Comparison of ENCODE assay signal across 8 cellular contexts in genomic region chr18:50281972-50282520, GRCh38. TPM values are rescaled to one million over a fixed set of nuclear protein-coding genes. Genes with fewer than 3 reads are reported as not detected.
A peak's percentile ranks its signal among the peaks of the same experiment; 100 is the strongest.
DNase-seq lines count a peak whose midpoint lies in the region; ATAC-seq, FAIRE-seq and TF ChIP-seq lines count a peak whose summit lies in the region.

No MANE protein-coding gene starts in this region.

- no peaks in the 10 kb centered on the region for H3K9me1 ChIP-seq in endothelial cell of umbilical vein (replicated peaks; ENCODE audit: control insufficient read depth, extremely low read depth, insufficient read depth, low read length)

- H4K20me1 ChIP-seq in endothelial cell of umbilical vein (replicated peaks; ENCODE audit: control insufficient read depth, extremely low read depth, insufficient read depth, low read length) (no peaks in the 10 kb centered on the region), neural progenitor cell (ENCODE audit: low read depth) (peaks cover 8% of the 10 kb centered on the region)

- no peak for ATAC-seq in GM19455 (IDR thresholded peaks at IDR 0.05; ENCODE audit: unreplicated experiment)
- no peak for ATAC-seq in HG02884 (IDR thresholded peaks at IDR 0.05; ENCODE audit: unreplicated experiment)

- no peak for TF ChIP-seq CTCF in endothelial cell of umbilical vein (IDR thresholded peaks at IDR 0.05; ENCODE audit: extremely low read depth in 1 of 2, insufficient read depth in 1 of 2, low read depth in 1 of 2, low read length in 2 of 2)
- no peak for TF ChIP-seq CTCF in neural progenitor cell (IDR thresholded peaks at IDR 0.05)

- CTCF ChIA-PET in CD4-positive, alpha-beta memory T cell (lab: Charles Lee; ENCODE audit: partially characterized antibody): interaction anchor here (0.6 to 2.3 kb wide), 8 partner anchors 8 to 75 kb away, joined by 3 to 19 read pairs (median 6); partner anchors contain the start of gene CFAP53
- CTCF ChIA-PET in endothelial cell of umbilical vein (lab: Charles Lee): interaction anchor here (0.6 to 2.7 kb wide), 7 partner anchors 10 to 771 kb away, joined by 3 to 44 read pairs (median 4); partner anchors contain the start of gene CFAP53

- H3K4me3 Mint-ChIP-seq in CD4-positive, alpha-beta memory T cell: peak overlapping the region; percentile 96 to 99 (median 98)
- peak overlapping the region; percentile 96 for H3K4me3 Mint-ChIP-seq in neural progenitor cell

- POLR2A ChIA-PET in CD4-positive, alpha-beta memory T cell (lab: Charles Lee; ENCODE audit: partially characterized antibody): interaction anchor here (0.7 to 3.7 kb wide), 11 partner anchors 9 to 1342 kb away, joined by 3 to 68 read pairs (median 6); partner anchors contain the start of genes C18orf32, CFAP53, SKA1 and SMAD4
- POLR2A ChIA-PET in endothelial cell of umbilical vein (lab: Charles Lee): interaction anchor here (1.1 kb wide), 2 partner anchors 13 to 15 kb away, joined by 4 to 5 read pairs; no protein-coding TSS in a partner anchor

- peaks cover 31 to 73% of the 10 kb centered on the region in 2 donors for H3K36me3 Mint-ChIP-seq in CD4-positive, alpha-beta memory T cell
- H3K36me3 Mint-ChIP-seq in neural progenitor cell: peaks cover 28% of the 10 kb centered on the region

- no peaks in the 10 kb centered on the region for H3K27me3 ChIP-seq in CD4-positive, alpha-beta memory T cell (ENCODE audit: insufficient read depth, low read length)
- H3K27me3 ChIP-seq in NT2/D1 (ENCODE audit: insufficient read depth, insufficient read length) (no peaks in the 10 kb centered on the region), endothelial cell of umbilical vein (ENCODE audit: control insufficient read depth in 2 of 2, insufficient read depth in 2 of 2, low read length in 2 of 2) (no peaks in the 10 kb centered on the region), neural progenitor cell (no peaks in the 10 kb centered on the region)

- dilution Hi-C loops in endothelial cell of umbilical vein (cut with MboI; ENCODE audit: extremely low pct_ligation_motif_present, low sequenced_read_pairs): no loop called here

- intact Hi-C loops in CD4-positive, alpha-beta memory T cell (cut with micrococcal nuclease): loop anchor here (1.0 to 10.0 kb wide), 7 partner anchors 16 to 1337 kb away; partner anchors contain the start of genes CFAP53, ME2, RPL17 and SKA1
- intact Hi-C loops in endothelial cell of umbilical vein (cut with micrococcal nuclease): loop anchor here (1.0 to 5.0 kb wide), 4 partner anchors 14 to 915 kb away; partner anchors contain the start of genes MEX3C, RPL17 and SKA1

- peaks cover 37 to 66% (median 52%) of the 10 kb centered on the region in 4 donors for H3K4me1 Mint-ChIP-seq in CD4-positive, alpha-beta memory T cell
- H3K4me1 Mint-ChIP-seq in neural progenitor cell: peaks cover 27% of the 10 kb centered on the region

- H2AFZ ChIP-seq in endothelial cell of umbilical vein (ENCODE audit: low read depth, low read length) (peak overlapping the region; percentile 71), neural progenitor cell (replicated peaks) (peak overlapping the region; percentile 99)

- BruUV-seq in endothelial cell of umbilical vein (replicated peaks; lab: Mats Ljungman, UMichigan): no TSS peak

- peaks cover 0 to 2% (median 0%) of the 10 kb centered on the region in 8 donors for H3K9me3 Mint-ChIP-seq in CD4-positive, alpha-beta memory T cell
- H3K9me3 Mint-ChIP-seq in neural progenitor cell: no peaks in the 10 kb centered on the region

- peak overlapping the region; percentile 95 for H3K27ac ChIP-seq in CD4-positive, alpha-beta memory T cell (ENCODE audit: low read depth, low read length)
- H3K27ac ChIP-seq in endothelial cell of umbilical vein (ENCODE audit: insufficient read depth, low read depth, low read length) (peak overlapping the region; percentile 27), neural progenitor cell (peak overlapping the region; percentile 79)

- H3K27ac Mint-ChIP-seq in CD4-positive, alpha-beta memory T cell: peak overlapping the region in 6 of 7 donors; percentile 88 to 99 (median 98)
- no peak overlapping the region for H3K27ac Mint-ChIP-seq in neural progenitor cell

- H3K4me2 ChIP-seq in endothelial cell of umbilical vein (ENCODE audit: insufficient read depth, low read length) (peak overlapping the region; percentile 50), neural progenitor cell (peak overlapping the region; percentile 87)

- peak in 1 of 5 donors; percentile 58 for DNase-seq in CD4-positive, alpha-beta memory T cell
- DNase-seq in NT2/D1 (ENCODE audit: low read depth, low spot score): no peak
- no peak for DNase-seq in endothelial cell of umbilical vein (ENCODE audit: low read depth, low spot score)
- no peak for DNase-seq in neural progenitor cell (ENCODE audit: low spot score)
- no peak for DNase-seq in AML-193 (lab: John Stamatoyannopoulos, UW)
- DNase-seq in GM19238 (ENCODE audit: insufficient read length, low spot score): no peak

- H3K4me3 ChIP-seq in CD4-positive, alpha-beta memory T cell (ENCODE audit: low read length in 2 of 2): peak overlapping the region; percentile 45 to 97
- peak overlapping the region; percentile 97 for H3K4me3 ChIP-seq in NT2/D1 (ENCODE audit: insufficient read length, low read depth)
- H3K4me3 ChIP-seq in endothelial cell of umbilical vein (replicated peaks in 1 of 3; ENCODE audit: insufficient read depth in 1 of 3, low read depth in 1 of 3, low read length in 3 of 3): peak overlapping the region in 2 of 3 experiments; percentile 53 to 89
- peak overlapping the region; percentile 91 for H3K4me3 ChIP-seq in neural progenitor cell

- H3K9ac ChIP-seq in NT2/D1 (ENCODE audit: insufficient read length, low read depth): peak overlapping the region; percentile 95
- peak overlapping the region; percentile 42 for H3K9ac ChIP-seq in endothelial cell of umbilical vein (replicated peaks; ENCODE audit: extremely low read depth, insufficient read depth, low read length)
- no peak overlapping the region for H3K9ac ChIP-seq in neural progenitor cell

- H3K79me2 ChIP-seq in endothelial cell of umbilical vein (ENCODE audit: control insufficient read depth, insufficient read depth, low read length) (peaks cover 37% of the 10 kb centered on the region), neural progenitor cell (ENCODE audit: low read depth) (peaks cover 35% of the 10 kb centered on the region)

- no peaks in the 10 kb centered on the region for H3K9me3 ChIP-seq in CD4-positive, alpha-beta memory T cell (ENCODE audit: control insufficient read depth in 1 of 2, low read length in 2 of 2)
- H3K9me3 ChIP-seq in NT2/D1 (ENCODE audit: insufficient read depth, low read length) (no peaks in the 10 kb centered on the region), endothelial cell of umbilical vein (replicated peaks; ENCODE audit: control insufficient read depth, insufficient read depth, low read length) (no peaks in the 10 kb centered on the region), neural progenitor cell (ENCODE audit: low read depth) (no peaks in the 10 kb centered on the region)

- H3K27me3 Mint-ChIP-seq in CD4-positive, alpha-beta memory T cell: no peaks in the 10 kb centered on the region
- peaks cover 8% of the 10 kb centered on the region for H3K27me3 Mint-ChIP-seq in neural progenitor cell (ENCODE audit: insufficient read depth, low read depth)

- FAIRE-seq in endothelial cell of umbilical vein (lab: Jason Lieb, UNC): no peak

- H3F3A ChIP-seq in neural progenitor cell (ENCODE audit: low read depth): peaks cover 11% of the 10 kb centered on the region

- H3K36me3 ChIP-seq in CD4-positive, alpha-beta memory T cell (ENCODE audit: insufficient read depth, low read length): peaks cover 27% of the 10 kb centered on the region
- H3K36me3 ChIP-seq in NT2/D1 (ENCODE audit: insufficient read depth, insufficient read length, low read length) (peaks cover 64% of the 10 kb centered on the region), endothelial cell of umbilical vein (ENCODE audit: control insufficient read depth in 2 of 2, extremely low read depth in 1 of 2, insufficient read depth in 2 of 2, low read length in 2 of 2) (peaks cover under 1 to 26% of the 10 kb centered on the region in 2 experiments), neural progenitor cell (peaks cover 7% of the 10 kb centered on the region)

- TF ChIP-seq POLR2A in endothelial cell of umbilical vein (IDR thresholded peaks at IDR 0.05; ENCODE audit: low read depth, low read length): no peak

- peaks cover 43% of the 10 kb centered on the region for H3K4me1 ChIP-seq in CD4-positive, alpha-beta memory T cell (ENCODE audit: insufficient read depth, low read length)
- H3K4me1 ChIP-seq in NT2/D1 (ENCODE audit: insufficient read depth, insufficient read length) (peaks cover 6% of the 10 kb centered on the region), endothelial cell of umbilical vein (ENCODE audit: control insufficient read depth, extremely low read depth, insufficient read depth, low read length) (peaks cover 29% of the 10 kb centered on the region), neural progenitor cell (peaks cover 14% of the 10 kb centered on the region)

RNA-seq across cellular contexts. Expression of gene MBD1, which starts 0.7 kb away (rescaled TPM):
- total RNA-seq in CD4-positive, alpha-beta memory T cell: 100 to 1,000 TPM; 135 to 144 TPM
- 10 to 100 TPM; 24.5 to 39.2 TPM for polyA plus RNA-seq in CD4-positive, alpha-beta memory T cell
- total RNA-seq in endothelial cell of umbilical vein: 77.5 and 78.6 TPM in 2 replicates
- 57.2 and 61.1 TPM in 2 replicates for polyA plus RNA-seq in endothelial cell of umbilical vein
- 48.9 and 56.1 TPM in 2 replicates for polyA plus RNA-seq in endothelial cell of umbilical vein (2011; cell fraction: cytosol; rRNA removed)
- 239 and 274 TPM in 2 replicates for polyA plus RNA-seq in endothelial cell of umbilical vein (2011; cell fraction: nucleus; rRNA removed)
- 35.7 and 41.3 TPM in 2 replicates for polyA plus RNA-seq in endothelial cell of umbilical vein (2012)
- 51.8 and 55.2 TPM in 2 replicates for polyA minus RNA-seq in endothelial cell of umbilical vein
- polyA minus RNA-seq in endothelial cell of umbilical vein (2011; cell fraction: cytosol; rRNA and poly(A)+ RNA removed): 30.0 TPM
- 53.7 and 69.7 TPM in 2 replicates for polyA minus RNA-seq in endothelial cell of umbilical vein (2011; cell fraction: nucleus; rRNA and poly(A)+ RNA removed)
- total RNA-seq in neural progenitor cell (ENCODE audit: low replicate concordance): 32.7 and 58.8 TPM in 2 replicates

RNA-seq across cellular contexts. Expression of gene CXXC1, which starts 5.4 kb away (rescaled TPM):
- 100 to 1,000 TPM; 165 to 191 TPM for total RNA-seq in CD4-positive, alpha-beta memory T cell
- 10 to 100 TPM; 38.1 to 80.8 TPM for polyA plus RNA-seq in CD4-positive, alpha-beta memory T cell
- total RNA-seq in endothelial cell of umbilical vein (64.4 and 66.9 TPM in 2 replicates), neural progenitor cell (ENCODE audit: low replicate concordance) (35.0 and 52.9 TPM in 2 replicates)
- 128 and 153 TPM in 2 replicates for polyA plus RNA-seq in endothelial cell of umbilical vein
- 53.5 and 68.2 TPM in 2 replicates for polyA plus RNA-seq in endothelial cell of umbilical vein (2011; cell fraction: cytosol; rRNA removed)
- polyA plus RNA-seq in endothelial cell of umbilical vein (2011; cell fraction: nucleus; rRNA removed): 285 and 301 TPM in 2 replicates
- 36.6 and 36.7 TPM in 2 replicates for polyA plus RNA-seq in endothelial cell of umbilical vein (2012)
- polyA minus RNA-seq in endothelial cell of umbilical vein: 37.7 and 39.4 TPM in 2 replicates
- polyA minus RNA-seq in endothelial cell of umbilical vein (2011; cell fraction: cytosol; rRNA and poly(A)+ RNA removed): 25.9 TPM
- 26.5 and 44.5 TPM in 2 replicates for polyA minus RNA-seq in endothelial cell of umbilical vein (2011; cell fraction: nucleus; rRNA and poly(A)+ RNA removed)

RNA-seq across cellular contexts. Expression of gene CFAP53, which starts 15.8 kb away (rescaled TPM):
- 1 to 10 TPM; 1.4 to 1.6 TPM for total RNA-seq in CD4-positive, alpha-beta memory T cell
- polyA plus RNA-seq in CD4-positive, alpha-beta memory T cell: under 1 TPM; 0.10 to 0.13 TPM
- total RNA-seq in endothelial cell of umbilical vein (0.16 and 0.18 TPM in 2 replicates), neural progenitor cell (ENCODE audit: low replicate concordance) (0.36 and 0.74 TPM in 2 replicates)
- polyA plus RNA-seq in endothelial cell of umbilical vein: 0.10 and 0.12 TPM in 2 replicates
- polyA plus RNA-seq in endothelial cell of umbilical vein (2011; cell fraction: cytosol; rRNA removed): 0.06 and 0.10 TPM in 2 replicates
- polyA plus RNA-seq in endothelial cell of umbilical vein (2011; cell fraction: nucleus; rRNA removed): 0.14 and 0.17 TPM in 2 replicates
- 0.18 TPM in 1 of 2 replicates, not detected in the other for polyA plus RNA-seq in endothelial cell of umbilical vein (2012)
- not detected in 2 replicates for polyA minus RNA-seq in endothelial cell of umbilical vein
- polyA minus RNA-seq in endothelial cell of umbilical vein (2011; cell fraction: cytosol; rRNA and poly(A)+ RNA removed): 0.72 TPM
- polyA minus RNA-seq in endothelial cell of umbilical vein (2011; cell fraction: nucleus; rRNA and poly(A)+ RNA removed): not detected in 2 replicates

Comparison
In these comparisons a context has a peak if more than half of its experiments do, and no peak if none do; other contexts are left out.
1. H3K27ac ChIP-seq: peak in every context shown above with its lines; median percentile 95 in CD4-positive, alpha-beta memory T cell; 79 in neural progenitor cell; 27 in endothelial cell of umbilical vein.